Comparison of ENCODE assay signal across 8 cellular contexts in genomic region chr4:75514949-75515612, GRCh38. TPM values are rescaled to one million over a fixed set of nuclear protein-coding genes. Genes with fewer than 3 reads are reported as not detected.
DNase-seq lines count a peak whose midpoint lies in the region; ATAC-seq and TF ChIP-seq lines count a peak whose summit lies in the region.

No MANE protein-coding gene starts in this region.

- no peaks in the 10 kb centered on the region for H3K9me3 ChIP-seq in left ventricle myocardium inferior (replicated peaks)

- H3K9me3 Mint-ChIP-seq in activated T-cell treated with anti-CD3 and anti-CD28 coated beads, Interleukin-2, amount 50 U/mL, for 24 hours, result no peaks in the 10 kb centered on the region

- no peaks in the 10 kb centered on the region for H3K27me3 ChIP-seq in left ventricle myocardium inferior (ENCODE audit: low read depth)

- peak overlapping the region; percentile 89 for H3K4me3 ChIP-seq in left ventricle myocardium inferior

- peak; percentile 1 for ATAC-seq in HG03175 (IDR thresholded peaks at IDR 0.05; ENCODE audit: unreplicated experiment)

- H3K27ac Mint-ChIP-seq in activated T-cell treated with anti-CD3 and anti-CD28 coated beads, Interleukin-2, amount 50 U/mL, for 24 hours, result peak overlapping the region; percentile 98

- peaks cover 62% of the 10 kb centered on the region for H3K4me1 ChIP-seq in left ventricle myocardium inferior

- DNase-seq in activated T-cell treated with anti-CD3 and anti-CD28 coated beads, Interleukin-2, amount 50 U/mL, for 24 hours, result no peak
- DNase-seq in activated T-cell treated with anti-CD3 and anti-CD28 coated beads, Interleukin-2, amount 50 U/mL, for 48 hours, result no peak
- DNase-seq in activated CD4-positive, alpha-beta T cell treated with anti-CD3 and anti-CD28 coated beads, Interleukin-2, amount 50 U/mL, for 48 hours, result peak; percentile 9 to 12
- DNase-seq in left ventricle myocardium inferior, result no peak
- DNase-seq in stimulated activated CD8-positive, alpha-beta memory T cell treated with anti-CD3 and anti-CD28 coated beads, Interleukin-4, amount 100 ng/mL, for 48 hours, result peak; percentile 31
- DNase-seq in activated gamma-delta T cell (lab: John Stamatoyannopoulos, UW), result no peak
- DNase-seq in kidney glomerular epithelial cell (lab: John Stamatoyannopoulos, UW), result no peak

- TF ChIP-seq CTCF in left ventricle myocardium inferior (IDR thresholded peaks at IDR 0.05; ENCODE audit: borderline replicate concordance), result no peak

- no peaks in the 10 kb centered on the region for H3K27me3 Mint-ChIP-seq in activated T-cell treated with anti-CD3 and anti-CD28 coated beads, Interleukin-2, amount 50 U/mL, for 24 hours

- no peak overlapping the region for H3K4me3 Mint-ChIP-seq in activated T-cell treated with anti-CD3 and anti-CD28 coated beads, Interleukin-2, amount 50 U/mL, for 24 hours

- intact Hi-C loops in left ventricle myocardium inferior (cut with micrococcal nuclease), result no loop called here

- H3K27ac ChIP-seq in left ventricle myocardium inferior (replicated peaks), result peak overlapping the region; percentile 97

- peaks cover 56% of the 10 kb centered on the region for H3K4me1 Mint-ChIP-seq in activated T-cell treated with anti-CD3 and anti-CD28 coated beads, Interleukin-2, amount 50 U/mL, for 24 hours (ENCODE audit: low read depth)

- H3K36me3 Mint-ChIP-seq in activated T-cell treated with anti-CD3 and anti-CD28 coated beads, Interleukin-2, amount 50 U/mL, for 24 hours (ENCODE audit: low read depth), result peaks cover 68% of the 10 kb centered on the region

- H3K36me3 ChIP-seq in left ventricle myocardium inferior, result peaks cover 23% of the 10 kb centered on the region

RNA-seq across cellular contexts. Expression of gene THAP6, which starts 0.8 kb away (rescaled TPM):
- total RNA-seq in left ventricle myocardium inferior, result 22.8 TPM

RNA-seq across cellular contexts. Expression of gene RCHY1, which starts 0.9 kb away (rescaled TPM):
- 42.6 TPM for total RNA-seq in left ventricle myocardium inferior

RNA-seq across cellular contexts. Expression of gene ODAPH, which starts 40.8 kb away (rescaled TPM):
- total RNA-seq in left ventricle myocardium inferior, result not detected

Comparison
In these comparisons a context has a peak if more than half of its experiments do, and no peak if none do; other contexts are left out.
1. DNase-seq: peak in activated CD4-positive, alpha-beta T cell treated with anti-CD3 and anti-CD28 coated beads, Interleukin-2, amount 50 U/mL, for 48 hours (2 of 2) and stimulated activated CD8-positive, alpha-beta memory T cell treated with anti-CD3 and anti-CD28 coated beads, Interleukin-4, amount 100 ng/mL, for 48 hours (single experiment); none in activated T-cell treated with anti-CD3 and anti-CD28 coated beads, Interleukin-2, amount 50 U/mL, for 24 hours (single experiment), activated T-cell treated with anti-CD3 and anti-CD28 coated beads, Interleukin-2, amount 50 U/mL, for 48 hours (0 of 2), left ventricle myocardium inferior (single experiment), activated gamma-delta T cell (single experiment) and kidney glomerular epithelial cell (single experiment).